In the genomic region with DNA sequence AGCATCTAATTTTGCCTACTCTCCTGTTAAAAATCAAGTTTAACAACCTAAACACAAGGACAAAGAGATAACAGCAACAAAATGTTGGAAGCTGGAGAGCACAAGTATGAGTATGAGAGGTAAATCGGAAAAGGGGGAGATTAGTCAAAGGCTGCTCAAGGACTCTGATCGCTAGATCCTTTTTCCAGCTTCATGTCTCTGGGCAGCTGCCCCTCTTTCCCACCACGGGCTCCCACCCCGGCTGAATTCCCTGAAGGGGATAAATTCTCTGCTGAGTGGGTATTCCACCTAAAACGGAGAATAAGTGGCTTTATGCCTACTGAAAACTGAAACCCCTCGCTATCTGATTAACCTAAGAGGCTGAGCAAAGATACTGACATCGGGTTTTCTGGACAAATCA, we compare ENCODE assay signal across 8 cellular contexts. TPM values are rescaled to one million over a fixed set of nuclear protein-coding genes. Genes with fewer than 3 reads are reported as not detected.
DNase-seq lines count a peak whose midpoint lies in the region; ATAC-seq and TF ChIP-seq lines count a peak whose summit lies in the region.

No MANE protein-coding gene starts in this region.

- H3K36me3 Mint-ChIP-seq in memory B cell = peaks cover 10% of the 10 kb centered on the region

- H3K4me3 Mint-ChIP-seq in memory B cell = peak overlapping the region; percentile 98

- TF ChIP-seq CTCF in left ventricle myocardium inferior (IDR thresholded peaks at IDR 0.05; ENCODE audit: borderline replicate concordance) (no peak), uterus (IDR thresholded peaks at IDR 0.05) (no peak)

- TF ChIP-seq POLR2A in uterus (IDR thresholded peaks at IDR 0.05) = no peak

- no peaks in the 10 kb centered on the region for H3K27me3 Mint-ChIP-seq in memory B cell

- no peak for ATAC-seq in left ventricle myocardium superior
- no peak for ATAC-seq in memory B cell (ENCODE audit: low read depth)
- ATAC-seq in GM18907 (IDR thresholded peaks at IDR 0.05; ENCODE audit: unreplicated experiment) = no peak

- H3K36me3 ChIP-seq in left ventricle myocardium inferior = no peaks in the 10 kb centered on the region
- peaks cover 4% of the 10 kb centered on the region for H3K36me3 ChIP-seq in adipocyte (ENCODE audit: control insufficient read depth, insufficient read depth, low read length, severe bottlenecking)
- no peaks in the 10 kb centered on the region for H3K36me3 ChIP-seq in uterus

- intact Hi-C loops in left ventricle myocardium inferior (cut with micrococcal nuclease) (no loop called here), left ventricle myocardium superior (cut with micrococcal nuclease) (no loop called here), uterus (cut with DNase I; ENCODE audit: low total_unique reads) (no loop called here)

- H3K4me1 ChIP-seq in left ventricle myocardium inferior (peaks cover 28% of the 10 kb centered on the region), adipocyte (ENCODE audit: control insufficient read depth, insufficient read depth, low read length) (peaks cover 34% of the 10 kb centered on the region), uterus (peaks cover 0 to 4% of the 10 kb centered on the region in 2 donors)

- H3K27me3 ChIP-seq in left ventricle myocardium inferior (ENCODE audit: low read depth) (no peaks in the 10 kb centered on the region), adipocyte (replicated peaks; ENCODE audit: control insufficient read depth, insufficient read depth, low read length) (no peaks in the 10 kb centered on the region), uterus (no peaks in the 10 kb centered on the region)

- DNase-seq in left ventricle myocardium inferior = no peak
- DNase-seq in left ventricle myocardium superior = no peak
- DNase-seq in adipocyte (ENCODE audit: low read depth) = no peak
- no peak for DNase-seq in memory B cell (ENCODE audit: low spot score in 2 of 2)
- DNase-seq in uterus = no peak
- no peak for DNase-seq in retina
- DNase-seq in stimulated activated CD4-positive, alpha-beta T cell treated with anti-CD3 and anti-CD28 coated beads, Interleukin-2, amount 100 ng/mL, for 24 hours = no peak

- peaks cover 35% of the 10 kb centered on the region for H3K4me1 Mint-ChIP-seq in memory B cell

- no peaks in the 10 kb centered on the region for H3K9me3 Mint-ChIP-seq in memory B cell

- H3K9me3 ChIP-seq in left ventricle myocardium inferior (replicated peaks) (no peaks in the 10 kb centered on the region), adipocyte (ENCODE audit: control insufficient read depth, low read length) (no peaks in the 10 kb centered on the region), uterus (no peaks in the 10 kb centered on the region)

- peak overlapping the region; percentile 70 for H3K9ac ChIP-seq in adipocyte (ENCODE audit: low read length)

- H3K4me3 ChIP-seq in left ventricle myocardium inferior = peak overlapping the region; percentile 75
- H3K4me3 ChIP-seq in adipocyte (ENCODE audit: low read length) = peak overlapping the region; percentile 88
- H3K4me3 ChIP-seq in uterus = peak overlapping the region in 1 of 2 donors; percentile 87

- H3K27ac Mint-ChIP-seq in memory B cell = peak overlapping the region; percentile 98

- peak overlapping the region; percentile 94 for H3K27ac ChIP-seq in left ventricle myocardium inferior (replicated peaks)
- peak overlapping the region; percentile 94 to 100 for H3K27ac ChIP-seq in uterus

RNA-seq across cellular contexts. Expression of a gene that starts 0.7 kb away (rescaled TPM):
- total RNA-seq in left ventricle myocardium inferior (6.2 TPM), left ventricle myocardium superior (6.7 TPM), uterus (10 to 100 TPM in 3 of 4 donors, 1 to 10 TPM in 1; 3.1 to 40.0 (median 17.4) TPM)
